17 cellular contexts compared by ENCODE assay signal in the genomic region with DNA sequence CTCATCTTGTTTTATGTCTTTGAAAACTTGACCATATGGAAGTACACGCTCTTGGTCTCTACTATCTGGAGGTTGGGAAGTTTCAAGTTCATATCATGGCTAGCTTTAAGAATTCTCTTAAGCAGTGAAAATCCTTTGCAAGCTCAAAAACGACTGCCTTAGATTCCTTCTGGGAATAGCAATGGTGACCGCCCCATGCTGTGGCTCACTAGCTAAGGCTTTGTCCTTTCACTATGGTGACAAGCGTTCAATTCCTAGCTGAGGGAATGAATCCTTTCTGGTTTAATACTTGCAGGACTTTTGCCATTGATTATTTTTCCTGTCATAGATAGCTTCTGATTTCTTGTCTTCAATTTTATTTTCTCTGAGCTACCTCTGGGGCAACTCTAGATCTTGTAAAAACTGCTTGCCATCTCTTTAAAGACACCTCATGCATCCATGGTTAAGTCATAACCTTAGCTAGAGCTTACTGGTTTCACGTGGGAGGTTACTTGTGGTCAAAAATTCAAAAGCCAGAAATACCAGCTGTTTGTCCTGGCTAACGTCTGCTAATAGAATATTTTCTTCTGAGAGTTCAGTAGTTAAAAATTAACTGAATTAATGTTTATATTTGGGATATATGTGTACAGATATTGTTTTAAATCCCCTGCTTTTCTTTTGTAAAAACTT.
DNase-seq lines count a peak whose midpoint lies in the region; ATAC-seq, FAIRE-seq and TF ChIP-seq lines count a peak whose summit lies in the region.
"Had no signal": no experiment of that assay in that cellular context is flagged by ENCODE, and none has a peak within 500 bp of the region (broad histone marks: within the 10 kb centered on the region; RNA-seq: fewer than 3 reads in every experiment).

No MANE protein-coding gene starts in this region.

- no TSS peak for BruUV-seq in PC-3 (replicated peaks; lab: Mats Ljungman, UMichigan)

- H3K27me3 Mint-ChIP-seq in astrocyte (ENCODE audit: low read depth, unreplicated experiment) (no peaks in the 10 kb centered on the region), neural progenitor cell (ENCODE audit: insufficient read depth, low read depth) (no peaks in the 10 kb centered on the region)
- no peaks in the 10 kb centered on the region for H3K27me3 Mint-ChIP-seq in effector memory CD8-positive, alpha-beta T cell
- H3K27me3 Mint-ChIP-seq: activated T-cell treated with anti-CD3 and anti-CD28 coated beads, Interleukin-2, amount 50 U/mL, for 24 hours; naive thymus-derived CD8-positive, alpha-beta T cell had no signal

- DNase-seq in GM19239 (ENCODE audit: insufficient read length, low spot score) = no peak
- peak; percentile 74 for DNase-seq in astrocyte (ENCODE audit: low read depth)
- DNase-seq in neural progenitor cell (ENCODE audit: low spot score) = peak; percentile 54
- DNase-seq in foreskin keratinocyte = no peak
- no peak for DNase-seq in effector memory CD8-positive, alpha-beta T cell
- no peak for DNase-seq in PC-3
- no peak for DNase-seq in GM19238 (ENCODE audit: insufficient read length, low spot score)
- DNase-seq: activated CD4-positive, alpha-beta T cell treated with anti-CD3 and anti-CD28 coated beads for 48 hours; activated T-cell treated with anti-CD3 and anti-CD28 coated beads, Interleukin-2, amount 50 U/mL, for 24 hours; amniotic stem cell; dorsolateral prefrontal cortex; naive thymus-derived CD8-positive, alpha-beta T cell; NCI-H2171; T-helper 1 cell had no signal

- intact Hi-C loops in PC-3 (cut with micrococcal nuclease) = no loop called here

- H3K9me3 Mint-ChIP-seq in astrocyte (ENCODE audit: unreplicated experiment) (peaks cover 11% of the 10 kb centered on the region), neural progenitor cell (peaks cover 17% of the 10 kb centered on the region)
- H3K9me3 Mint-ChIP-seq in effector memory CD8-positive, alpha-beta T cell = peaks cover 0 to 6% of the 10 kb centered on the region in 2 donors

- CTCF ChIA-PET in PC-3 (lab: Charles Lee) = no interaction called here

- H3K9me3 ChIP-seq in astrocyte (ENCODE audit: insufficient read depth, low read depth, low read length) (no peaks in the 10 kb centered on the region), neural progenitor cell (ENCODE audit: low read depth) (peaks cover 24% of the 10 kb centered on the region), PC-3 (ENCODE audit: low read length) (no peaks in the 10 kb centered on the region)

- no peak overlapping the region for H2AFZ ChIP-seq in astrocyte (ENCODE audit: low read depth, low read length)
- H2AFZ ChIP-seq in neural progenitor cell (replicated peaks) = no peak overlapping the region
- H2AFZ ChIP-seq in PC-3 (ENCODE audit: low read length) = no peak overlapping the region

- H3K36me3 ChIP-seq in astrocyte (ENCODE audit: insufficient read depth, low read length) (no peaks in the 10 kb centered on the region), neural progenitor cell (peaks cover 5% of the 10 kb centered on the region), PC-3 (ENCODE audit: low read depth, low read length) (no peaks in the 10 kb centered on the region)
- H3K36me3 ChIP-seq: gastroesophageal sphincter had no signal

- H3K4me2 ChIP-seq in astrocyte (ENCODE audit: low read length) = no peak overlapping the region
- H3K4me2 ChIP-seq in neural progenitor cell = no peak overlapping the region
- no peak overlapping the region for H3K4me2 ChIP-seq in PC-3 (ENCODE audit: low read length)

- H3K4me1 ChIP-seq in astrocyte (ENCODE audit: insufficient read depth, low read length) (no peaks in the 10 kb centered on the region), neural progenitor cell (peaks cover 15% of the 10 kb centered on the region), foreskin keratinocyte (no peaks in the 10 kb centered on the region), PC-3 (ENCODE audit: insufficient read depth, low read length) (no peaks in the 10 kb centered on the region)
- H3K4me1 ChIP-seq: gastroesophageal sphincter had no signal

- peak; percentile 31 for FAIRE-seq in GM19239 (lab: Jason Lieb, UNC)
- FAIRE-seq in astrocyte (lab: Jason Lieb, UNC) = no peak
- FAIRE-seq: keratinocyte had no signal

- H3K4me1 Mint-ChIP-seq in astrocyte (ENCODE audit: low read depth, unreplicated experiment) = peaks cover 17% of the 10 kb centered on the region
- H3K4me1 Mint-ChIP-seq in neural progenitor cell = peaks cover 19% of the 10 kb centered on the region
- no peaks in the 10 kb centered on the region for H3K4me1 Mint-ChIP-seq in effector memory CD8-positive, alpha-beta T cell (ENCODE audit: low read depth in 2 of 2)
- H3K4me1 Mint-ChIP-seq: naive thymus-derived CD8-positive, alpha-beta T cell had no signal

- ATAC-seq in HG03354 (IDR thresholded peaks at IDR 0.05; ENCODE audit: poor library complexity, severe bottlenecking, unreplicated experiment) = peak; percentile 86
- no peak for ATAC-seq in foreskin keratinocyte
- no peak for ATAC-seq in effector memory CD8-positive, alpha-beta T cell (replicated peaks)
- ATAC-seq in PC-3 = no peak
- ATAC-seq: gastroesophageal sphincter; naive thymus-derived CD8-positive, alpha-beta T cell had no signal

- no peaks in the 10 kb centered on the region for H3K9me2 ChIP-seq in PC-3 (replicated peaks; ENCODE audit: low read length)

- H3K36me3 Mint-ChIP-seq in astrocyte (ENCODE audit: low read depth, unreplicated experiment) (no peaks in the 10 kb centered on the region), neural progenitor cell (no peaks in the 10 kb centered on the region)
- no peaks in the 10 kb centered on the region for H3K36me3 Mint-ChIP-seq in effector memory CD8-positive, alpha-beta T cell (ENCODE audit: insufficient read depth)

- H3K9ac ChIP-seq in astrocyte (ENCODE audit: low read length) (no peak overlapping the region), neural progenitor cell (no peak overlapping the region), PC-3 (ENCODE audit: low read length) (no peak overlapping the region)

- H3K4me3 Mint-ChIP-seq in astrocyte (ENCODE audit: unreplicated experiment) = no peak overlapping the region
- peak overlapping the region; percentile 11 for H3K4me3 Mint-ChIP-seq in neural progenitor cell
- H3K4me3 Mint-ChIP-seq in effector memory CD8-positive, alpha-beta T cell = no peak overlapping the region
- H3K4me3 Mint-ChIP-seq: activated T-cell treated with anti-CD3 and anti-CD28 coated beads, Interleukin-2, amount 50 U/mL, for 24 hours; naive thymus-derived CD8-positive, alpha-beta T cell had no signal

- H3K4me3 ChIP-seq in astrocyte (ENCODE audit: insufficient read depth, low read depth, low read length) = no peak overlapping the region
- no peak overlapping the region for H3K4me3 ChIP-seq in neural progenitor cell
- no peak overlapping the region for H3K4me3 ChIP-seq in PC-3 (ENCODE audit: low read length)
- H3K4me3 ChIP-seq: dorsolateral prefrontal cortex, gastroesophageal sphincter had no signal

- H3K27ac ChIP-seq in astrocyte (ENCODE audit: low read depth, low read length) (no peak overlapping the region), neural progenitor cell (no peak overlapping the region), foreskin keratinocyte (no peak overlapping the region), PC-3 (ENCODE audit: low read length) (no peak overlapping the region)
- H3K27ac ChIP-seq: dorsolateral prefrontal cortex, gastroesophageal sphincter had no signal

- no peaks in the 10 kb centered on the region for H3K27me3 ChIP-seq in astrocyte (ENCODE audit: insufficient read depth, low read length)
- no peaks in the 10 kb centered on the region for H3K27me3 ChIP-seq in neural progenitor cell
- no peaks in the 10 kb centered on the region for H3K27me3 ChIP-seq in foreskin keratinocyte
- no peaks in the 10 kb centered on the region for H3K27me3 ChIP-seq in PC-3 (ENCODE audit: low read length)
- H3K27me3 ChIP-seq: dorsolateral prefrontal cortex, gastroesophageal sphincter had no signal

- POLR2A ChIA-PET in PC-3 (lab: Charles Lee; ENCODE audit: unreplicated experiment) = no interaction called here

- no peaks in the 10 kb centered on the region for H3K79me2 ChIP-seq in astrocyte (ENCODE audit: insufficient read depth, low read length)
- H3K79me2 ChIP-seq in neural progenitor cell (ENCODE audit: low read depth) = no peaks in the 10 kb centered on the region
- H3K79me2 ChIP-seq in PC-3 (ENCODE audit: low read length) = no peaks in the 10 kb centered on the region

- peak overlapping the region; percentile 13 for H3K27ac Mint-ChIP-seq in astrocyte (ENCODE audit: unreplicated experiment)
- peak overlapping the region; percentile 55 for H3K27ac Mint-ChIP-seq in neural progenitor cell
- no peak overlapping the region for H3K27ac Mint-ChIP-seq in effector memory CD8-positive, alpha-beta T cell
- H3K27ac Mint-ChIP-seq: activated T-cell treated with anti-CD3 and anti-CD28 coated beads, Interleukin-2, amount 50 U/mL, for 24 hours; naive thymus-derived CD8-positive, alpha-beta T cell had no signal

- TF ChIP-seq CTCF in astrocyte (IDR thresholded peaks at IDR 0.05; ENCODE audit: insufficient read depth, low read depth, low read length) (no peak), neural progenitor cell (IDR thresholded peaks at IDR 0.05) (no peak), foreskin keratinocyte (conservative IDR thresholded peaks at IDR 0.05) (no peak), PC-3 (conservative IDR thresholded peaks at IDR 0.05; ENCODE audit: low read depth, low read length) (no peak)

- H3F3A ChIP-seq in neural progenitor cell (ENCODE audit: low read depth) = no peaks in the 10 kb centered on the region
- no peaks in the 10 kb centered on the region for H3F3A ChIP-seq in PC-3 (ENCODE audit: low read length, unreplicated experiment)

- H4K20me1 ChIP-seq in astrocyte (ENCODE audit: insufficient read depth, low read length) = no peaks in the 10 kb centered on the region
- no peaks in the 10 kb centered on the region for H4K20me1 ChIP-seq in neural progenitor cell (ENCODE audit: low read depth)
- no peaks in the 10 kb centered on the region for H4K20me1 ChIP-seq in PC-3 (ENCODE audit: low read length)

Comparison
In these comparisons a context has a peak if more than half of its experiments do, and no peak if none do; other contexts are left out.
1. DNase-seq: peak in astrocyte (single experiment) and neural progenitor cell (single experiment); none in GM19239 (single experiment), foreskin keratinocyte (0 of 2), effector memory CD8-positive, alpha-beta T cell (0 of 3), PC-3 (single experiment) and GM19238 (single experiment).
2. H3K27ac Mint-ChIP-seq: peak in astrocyte (single experiment) and neural progenitor cell (single experiment); none in effector memory CD8-positive, alpha-beta T cell (0 of 2).